1 cellular context compared by ENCODE assay signal in the genomic region with DNA sequence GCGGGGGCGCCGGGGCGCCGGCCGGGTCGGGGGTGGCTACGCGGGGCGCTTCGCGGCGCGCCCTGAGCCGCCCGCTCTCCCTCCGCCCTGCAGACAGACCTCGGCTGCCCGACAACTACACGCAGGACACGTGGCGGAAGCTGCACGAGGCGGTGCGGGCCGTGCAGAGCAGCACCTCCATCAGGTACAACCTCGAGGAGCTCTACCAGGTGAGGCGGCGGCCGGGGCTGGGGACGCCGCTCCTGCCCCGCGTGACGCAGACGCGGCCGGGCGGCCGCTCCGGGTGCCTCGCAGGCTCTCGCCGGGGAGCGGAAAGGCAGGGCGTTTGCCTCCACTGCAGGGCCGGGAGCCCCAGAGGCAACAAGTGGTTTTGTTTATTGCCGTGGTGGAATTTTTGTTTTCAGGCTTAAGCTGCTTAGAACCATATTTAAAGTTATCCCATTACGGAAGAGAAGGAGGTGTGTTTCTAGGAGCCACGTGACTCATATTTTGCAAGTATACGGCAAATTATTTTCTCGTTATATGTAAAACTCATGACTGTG.
TF ChIP-seq lines count a peak whose summit lies in the region.

No MANE protein-coding gene starts in this region.

TF ChIP-seq in HepG2, 621 proteins besides CTCF, POLR2A, EP300 and RAD21 (continued from another document and continues in another):
- TF ChIP-seq, protein P1, sequence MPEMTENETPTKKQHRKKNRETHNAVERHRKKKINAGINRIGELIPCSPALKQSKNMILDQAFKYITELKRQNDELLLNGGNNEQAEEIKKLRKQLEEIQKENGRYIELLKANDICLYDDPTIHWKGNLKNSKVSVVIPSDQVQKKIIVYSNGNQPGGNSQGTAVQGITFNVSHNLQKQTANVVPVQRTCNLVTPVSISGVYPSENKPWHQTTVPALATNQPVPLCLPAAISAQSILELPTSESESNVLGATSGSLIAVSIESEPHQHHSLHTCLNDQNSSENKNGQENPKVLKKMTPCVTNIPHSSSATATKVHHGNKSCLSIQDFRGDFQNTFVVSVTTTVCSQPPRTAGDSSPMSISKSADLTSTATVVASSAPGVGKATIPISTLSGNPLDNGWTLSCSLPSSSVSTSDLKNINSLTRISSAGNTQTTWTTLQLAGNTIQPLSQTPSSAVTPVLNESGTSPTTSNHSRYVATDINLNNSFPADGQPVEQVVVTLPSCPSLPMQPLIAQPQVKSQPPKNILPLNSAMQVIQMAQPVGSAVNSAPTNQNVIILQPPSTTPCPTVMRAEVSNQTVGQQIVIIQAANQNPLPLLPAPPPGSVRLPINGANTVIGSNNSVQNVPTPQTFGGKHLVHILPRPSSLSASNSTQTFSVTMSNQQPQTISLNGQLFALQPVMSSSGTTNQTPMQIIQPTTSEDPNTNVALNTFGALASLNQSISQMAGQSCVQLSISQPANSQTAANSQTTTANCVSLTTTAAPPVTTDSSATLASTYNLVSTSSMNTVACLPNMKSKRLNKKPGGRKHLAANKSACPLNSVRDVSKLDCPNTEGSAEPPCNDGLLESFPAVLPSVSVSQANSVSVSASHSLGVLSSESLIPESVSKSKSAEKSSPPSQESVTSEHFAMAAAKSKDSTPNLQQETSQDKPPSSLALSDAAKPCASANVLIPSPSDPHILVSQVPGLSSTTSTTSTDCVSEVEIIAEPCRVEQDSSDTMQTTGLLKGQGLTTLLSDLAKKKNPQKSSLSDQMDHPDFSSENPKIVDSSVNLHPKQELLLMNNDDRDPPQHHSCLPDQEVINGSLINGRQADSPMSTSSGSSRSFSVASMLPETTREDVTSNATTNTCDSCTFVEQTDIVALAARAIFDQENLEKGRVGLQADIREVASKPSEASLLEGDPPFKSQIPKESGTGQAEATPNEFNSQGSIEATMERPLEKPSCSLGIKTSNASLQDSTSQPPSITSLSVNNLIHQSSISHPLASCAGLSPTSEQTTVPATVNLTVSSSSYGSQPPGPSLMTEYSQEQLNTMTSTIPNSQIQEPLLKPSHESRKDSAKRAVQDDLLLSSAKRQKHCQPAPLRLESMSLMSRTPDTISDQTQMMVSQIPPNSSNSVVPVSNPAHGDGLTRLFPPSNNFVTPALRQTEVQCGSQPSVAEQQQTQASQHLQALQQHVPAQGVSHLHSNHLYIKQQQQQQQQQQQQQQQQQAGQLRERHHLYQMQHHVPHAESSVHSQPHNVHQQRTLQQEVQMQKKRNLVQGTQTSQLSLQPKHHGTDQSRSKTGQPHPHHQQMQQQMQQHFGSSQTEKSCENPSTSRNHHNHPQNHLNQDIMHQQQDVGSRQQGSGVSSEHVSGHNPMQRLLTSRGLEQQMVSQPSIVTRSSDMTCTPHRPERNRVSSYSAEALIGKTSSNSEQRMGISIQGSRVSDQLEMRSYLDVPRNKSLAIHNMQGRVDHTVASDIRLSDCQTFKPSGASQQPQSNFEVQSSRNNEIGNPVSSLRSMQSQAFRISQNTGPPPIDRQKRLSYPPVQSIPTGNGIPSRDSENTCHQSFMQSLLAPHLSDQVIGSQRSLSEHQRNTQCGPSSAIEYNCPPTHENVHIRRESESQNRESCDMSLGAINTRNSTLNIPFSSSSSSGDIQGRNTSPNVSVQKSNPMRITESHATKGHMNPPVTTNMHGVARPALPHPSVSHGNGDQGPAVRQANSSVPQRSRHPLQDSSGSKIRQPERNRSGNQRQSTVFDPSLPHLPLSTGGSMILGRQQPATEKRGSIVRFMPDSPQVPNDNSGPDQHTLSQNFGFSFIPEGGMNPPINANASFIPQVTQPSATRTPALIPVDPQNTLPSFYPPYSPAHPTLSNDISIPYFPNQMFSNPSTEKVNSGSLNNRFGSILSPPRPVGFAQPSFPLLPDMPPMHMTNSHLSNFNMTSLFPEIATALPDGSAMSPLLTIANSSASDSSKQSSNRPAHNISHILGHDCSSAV (CRISPR knock-in tag; IDR thresholded peaks at IDR 0.05; ENCODE audit: borderline replicate concordance): no peak
- TF ChIP-seq, protein P2, sequence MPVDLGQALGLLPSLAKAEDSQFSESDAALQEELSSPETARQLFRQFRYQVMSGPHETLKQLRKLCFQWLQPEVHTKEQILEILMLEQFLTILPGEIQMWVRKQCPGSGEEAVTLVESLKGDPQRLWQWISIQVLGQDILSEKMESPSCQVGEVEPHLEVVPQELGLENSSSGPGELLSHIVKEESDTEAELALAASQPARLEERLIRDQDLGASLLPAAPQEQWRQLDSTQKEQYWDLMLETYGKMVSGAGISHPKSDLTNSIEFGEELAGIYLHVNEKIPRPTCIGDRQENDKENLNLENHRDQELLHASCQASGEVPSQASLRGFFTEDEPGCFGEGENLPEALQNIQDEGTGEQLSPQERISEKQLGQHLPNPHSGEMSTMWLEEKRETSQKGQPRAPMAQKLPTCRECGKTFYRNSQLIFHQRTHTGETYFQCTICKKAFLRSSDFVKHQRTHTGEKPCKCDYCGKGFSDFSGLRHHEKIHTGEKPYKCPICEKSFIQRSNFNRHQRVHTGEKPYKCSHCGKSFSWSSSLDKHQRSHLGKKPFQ (CRISPR knock-in tag; IDR thresholded peaks at IDR 0.05; ENCODE audit: insufficient replicate concordance): no peak
- no peak for TF ChIP-seq NFE2L1 (CRISPR knock-in tag; IDR thresholded peaks at IDR 0.05; ENCODE audit: borderline replicate concordance)
- TF ChIP-seq U2AF1 (optimal IDR thresholded peaks at IDR 0.05; ENCODE audit: low read depth, low read length): no peak
- no peak for TF ChIP-seq MAFK (conservative IDR thresholded peaks at IDR 0.05 in 1 of 2, IDR thresholded peaks at IDR 0.05 in 1 of 2; ENCODE audit: low read length in 2 of 2)
- TF ChIP-seq, protein P3, sequence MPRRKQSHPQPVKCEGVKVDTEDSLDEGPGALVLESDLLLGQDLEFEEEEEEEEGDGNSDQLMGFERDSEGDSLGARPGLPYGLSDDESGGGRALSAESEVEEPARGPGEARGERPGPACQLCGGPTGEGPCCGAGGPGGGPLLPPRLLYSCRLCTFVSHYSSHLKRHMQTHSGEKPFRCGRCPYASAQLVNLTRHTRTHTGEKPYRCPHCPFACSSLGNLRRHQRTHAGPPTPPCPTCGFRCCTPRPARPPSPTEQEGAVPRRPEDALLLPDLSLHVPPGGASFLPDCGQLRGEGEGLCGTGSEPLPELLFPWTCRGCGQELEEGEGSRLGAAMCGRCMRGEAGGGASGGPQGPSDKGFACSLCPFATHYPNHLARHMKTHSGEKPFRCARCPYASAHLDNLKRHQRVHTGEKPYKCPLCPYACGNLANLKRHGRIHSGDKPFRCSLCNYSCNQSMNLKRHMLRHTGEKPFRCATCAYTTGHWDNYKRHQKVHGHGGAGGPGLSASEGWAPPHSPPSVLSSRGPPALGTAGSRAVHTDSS (CRISPR knock-in tag; conservative IDR thresholded peaks at IDR 0.05): no peak
- TF ChIP-seq CBFB (CRISPR knock-in tag; IDR thresholded peaks at IDR 0.05): no peak
- no peak for TF ChIP-seq SIX4 (CRISPR knock-in tag; IDR thresholded peaks at IDR 0.05)
- peak; percentile 80; the same call in 1 of the 2 replicates for TF ChIP-seq ZNF546 (CRISPR knock-in tag; conservative IDR thresholded peaks at IDR 0.05)
- TF ChIP-seq ELF4 (CRISPR knock-in tag; IDR thresholded peaks at IDR 0.05; ENCODE audit: borderline replicate concordance): no peak
- TF ChIP-seq SIX1 (CRISPR knock-in tag; IDR thresholded peaks at IDR 0.05; ENCODE audit: borderline replicate concordance): no peak
- TF ChIP-seq, protein P4, sequence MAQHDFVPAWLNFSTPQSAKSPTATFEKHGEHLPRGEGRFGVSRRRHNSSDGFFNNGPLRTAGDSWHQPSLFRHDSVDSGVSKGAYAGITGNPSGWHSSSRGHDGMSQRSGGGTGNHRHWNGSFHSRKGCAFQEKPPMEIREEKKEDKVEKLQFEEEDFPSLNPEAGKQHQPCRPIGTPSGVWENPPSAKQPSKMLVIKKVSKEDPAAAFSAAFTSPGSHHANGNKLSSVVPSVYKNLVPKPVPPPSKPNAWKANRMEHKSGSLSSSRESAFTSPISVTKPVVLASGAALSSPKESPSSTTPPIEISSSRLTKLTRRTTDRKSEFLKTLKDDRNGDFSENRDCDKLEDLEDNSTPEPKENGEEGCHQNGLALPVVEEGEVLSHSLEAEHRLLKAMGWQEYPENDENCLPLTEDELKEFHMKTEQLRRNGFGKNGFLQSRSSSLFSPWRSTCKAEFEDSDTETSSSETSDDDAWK (CRISPR knock-in tag; IDR thresholded peaks at IDR 0.05): no peak
- TF ChIP-seq KMT2B (CRISPR knock-in tag; IDR thresholded peaks at IDR 0.05): peak; percentile 38; the same call in 1 of the 2 replicates
- no peak for TF ChIP-seq TP53 (CRISPR knock-in tag; conservative IDR thresholded peaks at IDR 0.05)
- no peak for TF ChIP-seq SRSF9 (IDR thresholded peaks at IDR 0.05; ENCODE audit: borderline replicate concordance, insufficient read depth, low read depth, low read length, poor library complexity, severe bottlenecking)
- TF ChIP-seq ZNF382 (CRISPR knock-in tag; IDR thresholded peaks at IDR 0.05; ENCODE audit: borderline replicate concordance): no peak
- TF ChIP-seq, protein P5, sequence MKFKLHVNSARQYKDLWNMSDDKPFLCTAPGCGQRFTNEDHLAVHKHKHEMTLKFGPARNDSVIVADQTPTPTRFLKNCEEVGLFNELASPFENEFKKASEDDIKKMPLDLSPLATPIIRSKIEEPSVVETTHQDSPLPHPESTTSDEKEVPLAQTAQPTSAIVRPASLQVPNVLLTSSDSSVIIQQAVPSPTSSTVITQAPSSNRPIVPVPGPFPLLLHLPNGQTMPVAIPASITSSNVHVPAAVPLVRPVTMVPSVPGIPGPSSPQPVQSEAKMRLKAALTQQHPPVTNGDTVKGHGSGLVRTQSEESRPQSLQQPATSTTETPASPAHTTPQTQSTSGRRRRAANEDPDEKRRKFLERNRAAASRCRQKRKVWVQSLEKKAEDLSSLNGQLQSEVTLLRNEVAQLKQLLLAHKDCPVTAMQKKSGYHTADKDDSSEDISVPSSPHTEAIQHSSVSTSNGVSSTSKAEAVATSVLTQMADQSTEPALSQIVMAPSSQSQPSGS (CRISPR knock-in tag; IDR thresholded peaks at IDR 0.05): 0 out of 2 replicates have a peak, but pooled peaks have one; percentile 34
- TF ChIP-seq, protein P6, sequence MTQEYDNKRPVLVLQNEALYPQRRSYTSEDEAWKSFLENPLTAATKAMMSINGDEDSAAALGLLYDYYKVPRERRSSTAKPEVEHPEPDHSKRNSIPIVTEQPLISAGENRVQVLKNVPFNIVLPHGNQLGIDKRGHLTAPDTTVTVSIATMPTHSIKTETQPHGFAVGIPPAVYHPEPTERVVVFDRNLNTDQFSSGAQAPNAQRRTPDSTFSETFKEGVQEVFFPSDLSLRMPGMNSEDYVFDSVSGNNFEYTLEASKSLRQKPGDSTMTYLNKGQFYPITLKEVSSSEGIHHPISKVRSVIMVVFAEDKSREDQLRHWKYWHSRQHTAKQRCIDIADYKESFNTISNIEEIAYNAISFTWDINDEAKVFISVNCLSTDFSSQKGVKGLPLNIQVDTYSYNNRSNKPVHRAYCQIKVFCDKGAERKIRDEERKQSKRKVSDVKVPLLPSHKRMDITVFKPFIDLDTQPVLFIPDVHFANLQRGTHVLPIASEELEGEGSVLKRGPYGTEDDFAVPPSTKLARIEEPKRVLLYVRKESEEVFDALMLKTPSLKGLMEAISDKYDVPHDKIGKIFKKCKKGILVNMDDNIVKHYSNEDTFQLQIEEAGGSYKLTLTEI (CRISPR knock-in tag; conservative IDR thresholded peaks at IDR 0.05): no peak
- TF ChIP-seq, protein P7, sequence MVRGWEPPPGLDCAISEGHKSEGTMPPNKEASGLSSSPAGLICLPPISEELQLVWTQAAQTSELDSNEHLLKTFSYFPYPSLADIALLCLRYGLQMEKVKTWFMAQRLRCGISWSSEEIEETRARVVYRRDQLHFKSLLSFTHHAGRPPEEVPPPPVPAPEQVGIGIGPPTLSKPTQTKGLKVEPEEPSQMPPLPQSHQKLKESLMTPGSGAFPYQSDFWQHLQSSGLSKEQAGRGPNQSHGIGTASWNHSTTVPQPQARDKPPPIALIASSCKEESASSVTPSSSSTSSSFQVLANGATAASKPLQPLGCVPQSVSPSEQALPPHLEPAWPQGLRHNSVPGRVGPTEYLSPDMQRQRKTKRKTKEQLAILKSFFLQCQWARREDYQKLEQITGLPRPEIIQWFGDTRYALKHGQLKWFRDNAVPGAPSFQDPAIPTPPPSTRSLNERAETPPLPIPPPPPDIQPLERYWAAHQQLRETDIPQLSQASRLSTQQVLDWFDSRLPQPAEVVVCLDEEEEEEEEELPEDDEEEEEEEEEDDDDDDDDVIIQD (CRISPR knock-in tag; IDR thresholded peaks at IDR 0.05; ENCODE audit: low read depth): no peak
- TF ChIP-seq, protein P8, sequence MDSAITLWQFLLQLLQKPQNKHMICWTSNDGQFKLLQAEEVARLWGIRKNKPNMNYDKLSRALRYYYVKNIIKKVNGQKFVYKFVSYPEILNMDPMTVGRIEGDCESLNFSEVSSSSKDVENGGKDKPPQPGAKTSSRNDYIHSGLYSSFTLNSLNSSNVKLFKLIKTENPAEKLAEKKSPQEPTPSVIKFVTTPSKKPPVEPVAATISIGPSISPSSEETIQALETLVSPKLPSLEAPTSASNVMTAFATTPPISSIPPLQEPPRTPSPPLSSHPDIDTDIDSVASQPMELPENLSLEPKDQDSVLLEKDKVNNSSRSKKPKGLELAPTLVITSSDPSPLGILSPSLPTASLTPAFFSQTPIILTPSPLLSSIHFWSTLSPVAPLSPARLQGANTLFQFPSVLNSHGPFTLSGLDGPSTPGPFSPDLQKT (CRISPR knock-in tag; IDR thresholded peaks at IDR 0.05; ENCODE audit: borderline replicate concordance): no peak; the same call in 1 of the 2 replicates
- no peak for TF ChIP-seq ZNF343 (CRISPR knock-in tag; IDR thresholded peaks at IDR 0.05)
- TF ChIP-seq ZNF34 (CRISPR knock-in tag; IDR thresholded peaks at IDR 0.05; ENCODE audit: borderline replicate concordance): no peak
- no peak for TF ChIP-seq ZNF235 (CRISPR knock-in tag; IDR thresholded peaks at IDR 0.05; ENCODE audit: borderline replicate concordance)
- peak; percentile 11; the same call in 1 of the 2 replicates for TF ChIP-seq POLR2G (IDR thresholded peaks at IDR 0.05; ENCODE audit: low read depth, low read length)
- no peak; the same call in 1 of the 2 replicates for TF ChIP-seq ZNF367 (CRISPR knock-in tag; IDR thresholded peaks at IDR 0.05; ENCODE audit: borderline replicate concordance)
- no peak for TF ChIP-seq SP5 (CRISPR knock-in tag; IDR thresholded peaks at IDR 0.05; ENCODE audit: borderline replicate concordance, low read depth)
- TF ChIP-seq, protein P9, sequence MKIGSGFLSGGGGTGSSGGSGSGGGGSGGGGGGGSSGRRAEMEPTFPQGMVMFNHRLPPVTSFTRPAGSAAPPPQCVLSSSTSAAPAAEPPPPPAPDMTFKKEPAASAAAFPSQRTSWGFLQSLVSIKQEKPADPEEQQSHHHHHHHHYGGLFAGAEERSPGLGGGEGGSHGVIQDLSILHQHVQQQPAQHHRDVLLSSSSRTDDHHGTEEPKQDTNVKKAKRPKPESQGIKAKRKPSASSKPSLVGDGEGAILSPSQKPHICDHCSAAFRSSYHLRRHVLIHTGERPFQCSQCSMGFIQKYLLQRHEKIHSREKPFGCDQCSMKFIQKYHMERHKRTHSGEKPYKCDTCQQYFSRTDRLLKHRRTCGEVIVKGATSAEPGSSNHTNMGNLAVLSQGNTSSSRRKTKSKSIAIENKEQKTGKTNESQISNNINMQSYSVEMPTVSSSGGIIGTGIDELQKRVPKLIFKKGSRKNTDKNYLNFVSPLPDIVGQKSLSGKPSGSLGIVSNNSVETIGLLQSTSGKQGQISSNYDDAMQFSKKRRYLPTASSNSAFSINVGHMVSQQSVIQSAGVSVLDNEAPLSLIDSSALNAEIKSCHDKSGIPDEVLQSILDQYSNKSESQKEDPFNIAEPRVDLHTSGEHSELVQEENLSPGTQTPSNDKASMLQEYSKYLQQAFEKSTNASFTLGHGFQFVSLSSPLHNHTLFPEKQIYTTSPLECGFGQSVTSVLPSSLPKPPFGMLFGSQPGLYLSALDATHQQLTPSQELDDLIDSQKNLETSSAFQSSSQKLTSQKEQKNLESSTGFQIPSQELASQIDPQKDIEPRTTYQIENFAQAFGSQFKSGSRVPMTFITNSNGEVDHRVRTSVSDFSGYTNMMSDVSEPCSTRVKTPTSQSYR (CRISPR knock-in tag; IDR thresholded peaks at IDR 0.05; ENCODE audit: borderline replicate concordance): peak; percentile 32; the same call in 1 of the 2 replicates
